In the genomic region with DNA sequence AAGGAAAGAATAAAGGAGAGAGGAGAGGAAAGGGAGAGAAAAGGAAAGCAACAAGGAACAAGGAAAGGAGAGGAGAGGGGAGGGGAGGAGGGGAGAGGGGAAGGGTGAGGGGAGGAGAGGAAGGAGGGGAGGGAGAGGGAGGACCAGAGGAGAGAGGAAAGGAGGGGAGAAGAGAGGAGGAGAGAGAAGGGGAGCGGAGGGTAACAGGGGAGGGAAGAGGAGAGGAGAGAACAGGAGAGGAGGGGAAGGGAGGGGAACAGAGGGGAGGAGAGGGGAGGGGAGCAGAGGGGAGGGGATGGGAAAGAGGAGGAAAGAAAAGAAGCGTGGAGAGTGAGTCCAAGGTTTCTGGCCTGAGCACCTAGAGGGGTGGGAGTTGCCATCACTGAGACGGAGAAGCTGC, we compare ENCODE assay signal across 24 cellular contexts.
"Had no signal": no experiment of that assay in that cellular context is flagged by ENCODE, and none has a peak within 500 bp of the region (broad histone marks: within the 10 kb centered on the region; RNA-seq: fewer than 3 reads in every experiment).

No MANE protein-coding gene starts in this region.

- DNase-seq: activated CD4-positive, alpha-beta memory T cell treated with anti-CD3 and anti-CD28 coated beads, Interleukin-2, amount 10 ng/mL, durations not matched to agents 7 days and 5 days; activated CD4-positive, alpha-beta T cell treated with anti-CD3 and anti-CD28 coated beads for 1 hour; activated CD4-positive, alpha-beta T cell treated with anti-CD3 and anti-CD28 coated beads, Interleukin-2, amount 50 U/mL, for 1 hour; activated CD8-positive, alpha-beta memory T cell treated with anti-CD3 and anti-CD28 coated beads, Interleukin-2, amount 50 U/mL, for 48 hours; activated effector memory CD4-positive, alpha-beta T cell treated with Interleukin-2 at 50 U/mL for 16 hours; activated naive CD4-positive, alpha-beta T cell; activated T-cell treated with anti-CD3 and anti-CD28 coated beads, Interleukin-2, amount 50 U/mL, for 1 hour; brain microvascular endothelial cell; KG1; NCI-H1092; NCI-H1417; NCI-H1694; NCI-H2029; NCI-H2107; NCI-H345; NCI-H510A; NCI-H526 treated with DMSO at 0.1 percent for 48 hours; NCI-H82; SIG-M5; T-helper 9 cell had no signal

- H3K36me3 Mint-ChIP-seq: activated naive CD4-positive, alpha-beta T cell treated with anti-CD3 and anti-CD28 coated beads, Interleukin-2, amount 50 U/mL, for 72 hours had no signal

- ATAC-seq: activated naive CD4-positive, alpha-beta T cell treated with anti-CD3 and anti-CD28 coated beads, Interleukin-2, amount 50 U/mL, for 72 hours; WTC11 had no signal

- H3K27me3 Mint-ChIP-seq: activated CD4-positive, alpha-beta memory T cell treated with anti-CD3 and anti-CD28 coated beads, Interleukin-2, amount 10 ng/mL, durations not matched to agents 7 days and 5 days had no signal

- H3K4me3 Mint-ChIP-seq: activated CD4-positive, alpha-beta memory T cell treated with anti-CD3 and anti-CD28 coated beads, Interleukin-2, amount 10 ng/mL, durations not matched to agents 7 days and 5 days; activated T-helper 1 cell treated with anti-CD3 and anti-CD28 coated beads, Interleukin-12 subunit alpha, Interleukin-12 subunit beta, Interleukin-2, Interleukin-4 antibody, amounts not matched to agents 30 ng/mL and 10 ng/mL and 1 ng/mL, durations not matched to agents 14 hours and 24 hours and 36 hours; WTC11 had no signal

- H3K36me3 ChIP-seq: brain microvascular endothelial cell had no signal

- H3K4me1 Mint-ChIP-seq: WTC11 had no signal

- H3K27ac Mint-ChIP-seq: activated CD4-positive, alpha-beta memory T cell treated with anti-CD3 and anti-CD28 coated beads, Interleukin-2, amount 10 ng/mL, durations not matched to agents 7 days and 5 days; activated T-helper 1 cell treated with anti-CD3 and anti-CD28 coated beads, Interleukin-12 subunit alpha, Interleukin-12 subunit beta, Interleukin-2, Interleukin-4 antibody, amounts not matched to agents 30 ng/mL and 10 ng/mL and 1 ng/mL, durations not matched to agents 14 hours and 24 hours and 36 hours; WTC11 had no signal

- H3K4me3 ChIP-seq: cardiac muscle cell had no signal

- H3K9me3 Mint-ChIP-seq: activated CD4-positive, alpha-beta memory T cell treated with anti-CD3 and anti-CD28 coated beads, Interleukin-2, amount 10 ng/mL, durations not matched to agents 7 days and 5 days; activated naive CD4-positive, alpha-beta T cell treated with anti-CD3 and anti-CD28 coated beads, Interleukin-2, amount 50 U/mL, for 72 hours; activated T-helper 1 cell treated with anti-CD3 and anti-CD28 coated beads, Interleukin-12 subunit alpha, Interleukin-12 subunit beta, Interleukin-2, Interleukin-4 antibody, amounts not matched to agents 30 ng/mL and 10 ng/mL and 1 ng/mL, durations not matched to agents 14 hours and 24 hours and 36 hours; WTC11 had no signal

- H3K27me3 ChIP-seq: brain microvascular endothelial cell, cardiac muscle cell had no signal

- H3K27ac ChIP-seq: brain microvascular endothelial cell, cardiac muscle cell had no signal
